ENCODE assay signal across 1 cellular context in genomic region chr2:223789423-223789822, GRCh38.
TF ChIP-seq lines count a peak whose summit lies in the region.

No MANE protein-coding gene starts in this region.

TF ChIP-seq in HepG2, 621 proteins besides CTCF, POLR2A, EP300 and RAD21:
- TF ChIP-seq, protein P1, sequence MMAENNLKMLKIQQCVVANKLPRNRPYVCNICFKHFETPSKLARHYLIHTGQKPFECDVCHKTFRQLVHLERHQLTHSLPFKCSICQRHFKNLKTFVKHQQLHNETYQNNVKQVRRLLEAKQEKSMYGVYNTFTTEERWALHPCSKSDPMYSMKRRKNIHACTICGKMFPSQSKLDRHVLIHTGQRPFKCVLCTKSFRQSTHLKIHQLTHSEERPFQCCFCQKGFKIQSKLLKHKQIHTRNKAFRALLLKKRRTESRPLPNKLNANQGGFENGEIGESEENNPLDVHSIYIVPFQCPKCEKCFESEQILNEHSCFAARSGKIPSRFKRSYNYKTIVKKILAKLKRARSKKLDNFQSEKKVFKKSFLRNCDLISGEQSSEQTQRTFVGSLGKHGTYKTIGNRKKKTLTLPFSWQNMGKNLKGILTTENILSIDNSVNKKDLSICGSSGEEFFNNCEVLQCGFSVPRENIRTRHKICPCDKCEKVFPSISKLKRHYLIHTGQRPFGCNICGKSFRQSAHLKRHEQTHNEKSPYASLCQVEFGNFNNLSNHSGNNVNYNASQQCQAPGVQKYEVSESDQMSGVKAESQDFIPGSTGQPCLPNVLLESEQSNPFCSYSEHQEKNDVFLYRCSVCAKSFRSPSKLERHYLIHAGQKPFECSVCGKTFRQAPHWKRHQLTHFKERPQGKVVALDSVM (CRISPR knock-in tag; IDR thresholded peaks at IDR 0.05), result peak; percentile 58; the same call in 1 of the 2 replicates
- TF ChIP-seq, protein P2, sequence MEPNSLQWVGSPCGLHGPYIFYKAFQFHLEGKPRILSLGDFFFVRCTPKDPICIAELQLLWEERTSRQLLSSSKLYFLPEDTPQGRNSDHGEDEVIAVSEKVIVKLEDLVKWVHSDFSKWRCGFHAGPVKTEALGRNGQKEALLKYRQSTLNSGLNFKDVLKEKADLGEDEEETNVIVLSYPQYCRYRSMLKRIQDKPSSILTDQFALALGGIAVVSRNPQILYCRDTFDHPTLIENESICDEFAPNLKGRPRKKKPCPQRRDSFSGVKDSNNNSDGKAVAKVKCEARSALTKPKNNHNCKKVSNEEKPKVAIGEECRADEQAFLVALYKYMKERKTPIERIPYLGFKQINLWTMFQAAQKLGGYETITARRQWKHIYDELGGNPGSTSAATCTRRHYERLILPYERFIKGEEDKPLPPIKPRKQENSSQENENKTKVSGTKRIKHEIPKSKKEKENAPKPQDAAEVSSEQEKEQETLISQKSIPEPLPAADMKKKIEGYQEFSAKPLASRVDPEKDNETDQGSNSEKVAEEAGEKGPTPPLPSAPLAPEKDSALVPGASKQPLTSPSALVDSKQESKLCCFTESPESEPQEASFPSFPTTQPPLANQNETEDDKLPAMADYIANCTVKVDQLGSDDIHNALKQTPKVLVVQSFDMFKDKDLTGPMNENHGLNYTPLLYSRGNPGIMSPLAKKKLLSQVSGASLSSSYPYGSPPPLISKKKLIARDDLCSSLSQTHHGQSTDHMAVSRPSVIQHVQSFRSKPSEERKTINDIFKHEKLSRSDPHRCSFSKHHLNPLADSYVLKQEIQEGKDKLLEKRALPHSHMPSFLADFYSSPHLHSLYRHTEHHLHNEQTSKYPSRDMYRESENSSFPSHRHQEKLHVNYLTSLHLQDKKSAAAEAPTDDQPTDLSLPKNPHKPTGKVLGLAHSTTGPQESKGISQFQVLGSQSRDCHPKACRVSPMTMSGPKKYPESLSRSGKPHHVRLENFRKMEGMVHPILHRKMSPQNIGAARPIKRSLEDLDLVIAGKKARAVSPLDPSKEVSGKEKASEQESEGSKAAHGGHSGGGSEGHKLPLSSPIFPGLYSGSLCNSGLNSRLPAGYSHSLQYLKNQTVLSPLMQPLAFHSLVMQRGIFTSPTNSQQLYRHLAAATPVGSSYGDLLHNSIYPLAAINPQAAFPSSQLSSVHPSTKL (CRISPR knock-in tag; IDR thresholded peaks at IDR 0.05), result 0 out of 2 replicates have a peak, but pooled peaks have one; percentile 13
- peak; percentile 31; the same call in 1 of the 2 replicates for TF ChIP-seq NR2C2 (CRISPR knock-in tag; IDR thresholded peaks at IDR 0.05; ENCODE audit: borderline replicate concordance)
- peak; percentile 44; the same call in 1 of the 2 replicates for TF ChIP-seq RARA (CRISPR knock-in tag; IDR thresholded peaks at IDR 0.05)
- TF ChIP-seq, protein P3, sequence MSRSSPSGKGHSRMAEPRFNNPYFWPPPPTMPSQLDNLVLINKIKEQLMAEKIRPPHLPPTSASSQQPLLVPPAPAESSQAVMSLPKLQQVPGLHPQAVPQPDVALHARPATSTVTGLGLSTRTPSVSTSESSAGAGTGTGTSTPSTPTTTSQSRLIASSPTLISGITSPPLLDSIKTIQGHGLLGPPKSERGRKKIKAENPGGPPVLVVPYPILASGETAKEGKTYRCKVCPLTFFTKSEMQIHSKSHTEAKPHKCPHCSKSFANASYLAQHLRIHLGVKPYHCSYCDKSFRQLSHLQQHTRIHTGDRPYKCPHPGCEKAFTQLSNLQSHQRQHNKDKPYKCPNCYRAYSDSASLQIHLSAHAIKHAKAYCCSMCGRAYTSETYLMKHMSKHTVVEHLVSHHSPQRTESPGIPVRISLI (CRISPR knock-in tag; IDR thresholded peaks at IDR 0.05; ENCODE audit: borderline replicate concordance), result peak; percentile 83
- no peak for TF ChIP-seq SRY (CRISPR knock-in tag; IDR thresholded peaks at IDR 0.05)
- TF ChIP-seq FOSL2 (CRISPR knock-in tag; IDR thresholded peaks at IDR 0.05), result peak; percentile 86
- no peak for TF ChIP-seq ESRRA (CRISPR knock-in tag; IDR thresholded peaks at IDR 0.05; ENCODE audit: low read depth)
- TF ChIP-seq GATAD2A (CRISPR knock-in tag; IDR thresholded peaks at IDR 0.05), result no peak
